ENCODE assay signal across 13 cellular contexts in the genomic region with DNA sequence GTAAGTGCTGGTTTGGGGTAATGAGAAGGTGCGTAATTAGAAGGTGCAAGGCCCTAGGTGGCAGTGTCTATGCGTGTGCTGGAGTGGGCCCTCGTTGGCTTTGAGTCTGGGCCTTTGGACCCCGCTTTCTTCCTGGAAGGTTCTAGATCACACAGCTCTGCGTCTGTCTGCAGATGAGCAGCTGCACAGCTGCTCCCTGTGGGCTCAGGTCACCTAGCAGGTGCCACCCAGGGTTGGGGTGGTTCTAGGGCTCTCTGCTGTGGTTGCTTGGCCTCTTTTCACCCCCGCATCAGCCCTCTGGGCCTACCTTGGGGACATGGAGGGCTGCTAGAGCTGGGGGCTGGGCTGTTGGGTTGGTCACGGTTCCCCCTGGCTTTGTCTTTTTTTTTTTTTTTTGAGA. TPM values are rescaled to one million over a fixed set of nuclear protein-coding genes. Genes with fewer than 3 reads are reported as not detected.
A peak's percentile ranks its signal among the peaks of the same experiment; 100 is the strongest.
DNase-seq lines count a peak whose midpoint lies in the region; ATAC-seq and TF ChIP-seq lines count a peak whose summit lies in the region.
"Had no signal": no experiment of that assay in that cellular context is flagged by ENCODE, and none has a peak within 500 bp of the region (broad histone marks: within the 10 kb centered on the region; RNA-seq: fewer than 3 reads in every experiment).

No MANE protein-coding gene starts in this region.

- WGBS in esophagus squamous epithelium, 2 donors: 80 to 95% methylated on average over 3 to 4 of the region's 7 CpGs
- 71 to 87% (median 75%) methylated on average over 3 to 7 of the region's 7 CpGs for WGBS in spleen, 5 donors

- H3K36me3 ChIP-seq in esophagus squamous epithelium (peaks cover 0 to 12% (median 0%) of the 10 kb centered on the region in 3 donors), spleen (peaks cover 0 to 34% (median 12%) of the 10 kb centered on the region in 6 donors)

- no peak for ATAC-seq in HG03139 (IDR thresholded peaks at IDR 0.05; ENCODE audit: unreplicated experiment)
- no peak for ATAC-seq in SK-N-SH treated with all-trans-retinoic acid at 6 μM for 48 hours

- H3K4me3 Mint-ChIP-seq in T-helper 1 cell treated with Interleukin-12 subunit alpha and Interleukin-12 subunit beta and Interleukin-4 antibody, amounts not matched to agents 30 μg/mL and 1 μg/mL, for 36 hours: peak overlapping the region; percentile 7

- H3K27me3 ChIP-seq in esophagus squamous epithelium: no peaks in the 10 kb centered on the region
- H3K27me3 ChIP-seq in spleen (replicated peaks in 1 of 7): no peaks in the 10 kb centered on the region

- TF ChIP-seq CTCF in esophagus squamous epithelium (IDR thresholded peaks at IDR 0.05) (no peak), spleen (IDR thresholded peaks at IDR 0.05 in 8 of 11, conservative IDR thresholded peaks at IDR 0.05 in 3 of 11) (no peak)

- TF ChIP-seq POLR2A in esophagus squamous epithelium (IDR thresholded peaks at IDR 0.05) (no peak), spleen (IDR thresholded peaks at IDR 0.05) (no peak)

- H3K9me3 ChIP-seq in esophagus squamous epithelium: no peaks in the 10 kb centered on the region
- no peaks in the 10 kb centered on the region for H3K9me3 ChIP-seq in spleen

- H3K4me1 ChIP-seq in esophagus squamous epithelium: peaks cover 48 to 81% (median 52%) of the 10 kb centered on the region in 3 donors
- peaks cover 70 to 100% (median 88%) of the 10 kb centered on the region in 6 donors for H3K4me1 ChIP-seq in spleen

- peaks cover 2% of the 10 kb centered on the region for H3K36me3 Mint-ChIP-seq in T-helper 1 cell treated with Interleukin-12 subunit alpha and Interleukin-12 subunit beta and Interleukin-4 antibody, amounts not matched to agents 30 μg/mL and 1 μg/mL, for 36 hours (ENCODE audit: low read depth)

- no peaks in the 10 kb centered on the region for H3K9me3 Mint-ChIP-seq in T-helper 1 cell treated with Interleukin-12 subunit alpha and Interleukin-12 subunit beta and Interleukin-4 antibody, amounts not matched to agents 30 μg/mL and 1 μg/mL, for 36 hours

- peaks cover 52% of the 10 kb centered on the region for H3K4me1 Mint-ChIP-seq in T-helper 1 cell treated with Interleukin-12 subunit alpha and Interleukin-12 subunit beta and Interleukin-4 antibody, amounts not matched to agents 30 μg/mL and 1 μg/mL, for 36 hours (ENCODE audit: low read depth)

- H3K4me3 ChIP-seq in esophagus squamous epithelium: no peak overlapping the region
- H3K4me3 ChIP-seq in spleen: peak overlapping the region in 4 of 8 donors; percentile 1 to 87 (median 6)

- DNase-seq in T-helper 1 cell (no peak), NAMALWA (ENCODE audit: low spot score) (peak; percentile 47), esophagus squamous epithelium (lab: John Stamatoyannopoulos, UW) (no peak), spleen (no peak), RPMI8226 (no peak)
- DNase-seq: activated CD8-positive, alpha-beta memory T cell treated with anti-CD3 and anti-CD28 coated beads, Interleukin-2, amount 50 U/mL, for 48 hours; DMS79 treated with DMSO at 0.1 percent for 48 hours; NCI-H187 treated with DMSO at 0.1 percent for 48 hours; NK-92 treated with Interleukin-12 subunit alpha and Interleukin-12 subunit beta, amount 100 ng/mL, for 24 hours had no signal

- H3K27ac Mint-ChIP-seq in T-helper 1 cell treated with Interleukin-12 subunit alpha and Interleukin-12 subunit beta and Interleukin-4 antibody, amounts not matched to agents 30 μg/mL and 1 μg/mL, for 36 hours: peak overlapping the region; percentile 78

- H3K27me3 Mint-ChIP-seq in T-helper 1 cell treated with Interleukin-12 subunit alpha and Interleukin-12 subunit beta and Interleukin-4 antibody, amounts not matched to agents 30 μg/mL and 1 μg/mL, for 36 hours (ENCODE audit: low read depth): no peaks in the 10 kb centered on the region

- intact Hi-C loops in esophagus squamous epithelium (cut with DNase I) (no loop called here), spleen (cut with DNase I; ENCODE audit: low total_unique reads) (no loop called here)

- peak overlapping the region in 3 of 4 donors; percentile 29 to 82 (median 44) for H3K27ac ChIP-seq in esophagus squamous epithelium
- H3K27ac ChIP-seq in spleen: peak overlapping the region; percentile 68 to 99 (median 96)
- H3K27ac ChIP-seq: 22Rv1 had no signal

TF ChIP-seq in SK-N-SH treated with all-trans-retinoic acid at 6 μM for 48 hours, 23 proteins besides CTCF, POLR2A, EP300 and RAD21:
- TF ChIP-seq, protein P1, sequence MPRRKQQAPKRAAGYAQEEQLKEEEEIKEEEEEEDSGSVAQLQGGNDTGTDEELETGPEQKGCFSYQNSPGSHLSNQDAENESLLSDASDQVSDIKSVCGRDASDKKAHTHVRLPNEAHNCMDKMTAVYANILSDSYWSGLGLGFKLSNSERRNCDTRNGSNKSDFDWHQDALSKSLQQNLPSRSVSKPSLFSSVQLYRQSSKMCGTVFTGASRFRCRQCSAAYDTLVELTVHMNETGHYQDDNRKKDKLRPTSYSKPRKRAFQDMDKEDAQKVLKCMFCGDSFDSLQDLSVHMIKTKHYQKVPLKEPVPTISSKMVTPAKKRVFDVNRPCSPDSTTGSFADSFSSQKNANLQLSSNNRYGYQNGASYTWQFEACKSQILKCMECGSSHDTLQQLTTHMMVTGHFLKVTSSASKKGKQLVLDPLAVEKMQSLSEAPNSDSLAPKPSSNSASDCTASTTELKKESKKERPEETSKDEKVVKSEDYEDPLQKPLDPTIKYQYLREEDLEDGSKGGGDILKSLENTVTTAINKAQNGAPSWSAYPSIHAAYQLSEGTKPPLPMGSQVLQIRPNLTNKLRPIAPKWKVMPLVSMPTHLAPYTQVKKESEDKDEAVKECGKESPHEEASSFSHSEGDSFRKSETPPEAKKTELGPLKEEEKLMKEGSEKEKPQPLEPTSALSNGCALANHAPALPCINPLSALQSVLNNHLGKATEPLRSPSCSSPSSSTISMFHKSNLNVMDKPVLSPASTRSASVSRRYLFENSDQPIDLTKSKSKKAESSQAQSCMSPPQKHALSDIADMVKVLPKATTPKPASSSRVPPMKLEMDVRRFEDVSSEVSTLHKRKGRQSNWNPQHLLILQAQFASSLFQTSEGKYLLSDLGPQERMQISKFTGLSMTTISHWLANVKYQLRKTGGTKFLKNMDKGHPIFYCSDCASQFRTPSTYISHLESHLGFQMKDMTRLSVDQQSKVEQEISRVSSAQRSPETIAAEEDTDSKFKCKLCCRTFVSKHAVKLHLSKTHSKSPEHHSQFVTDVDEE (CRISPR knock-in tag; IDR thresholded peaks at IDR 0.05): no peak

RNA-seq across cellular contexts. Expression of a gene that starts 10.4 kb away (rescaled TPM):
- total RNA-seq in esophagus squamous epithelium (1 to 10 TPM; 3.7 to 8.8 (median 5.3) TPM), spleen (10 to 100 TPM; 28.1 to 79.8 (median 41.3) TPM)
- polyA plus RNA-seq in spleen: 10 to 100 TPM; 13.5 to 28.2 (median 21.7) TPM
